In the genomic region with DNA sequence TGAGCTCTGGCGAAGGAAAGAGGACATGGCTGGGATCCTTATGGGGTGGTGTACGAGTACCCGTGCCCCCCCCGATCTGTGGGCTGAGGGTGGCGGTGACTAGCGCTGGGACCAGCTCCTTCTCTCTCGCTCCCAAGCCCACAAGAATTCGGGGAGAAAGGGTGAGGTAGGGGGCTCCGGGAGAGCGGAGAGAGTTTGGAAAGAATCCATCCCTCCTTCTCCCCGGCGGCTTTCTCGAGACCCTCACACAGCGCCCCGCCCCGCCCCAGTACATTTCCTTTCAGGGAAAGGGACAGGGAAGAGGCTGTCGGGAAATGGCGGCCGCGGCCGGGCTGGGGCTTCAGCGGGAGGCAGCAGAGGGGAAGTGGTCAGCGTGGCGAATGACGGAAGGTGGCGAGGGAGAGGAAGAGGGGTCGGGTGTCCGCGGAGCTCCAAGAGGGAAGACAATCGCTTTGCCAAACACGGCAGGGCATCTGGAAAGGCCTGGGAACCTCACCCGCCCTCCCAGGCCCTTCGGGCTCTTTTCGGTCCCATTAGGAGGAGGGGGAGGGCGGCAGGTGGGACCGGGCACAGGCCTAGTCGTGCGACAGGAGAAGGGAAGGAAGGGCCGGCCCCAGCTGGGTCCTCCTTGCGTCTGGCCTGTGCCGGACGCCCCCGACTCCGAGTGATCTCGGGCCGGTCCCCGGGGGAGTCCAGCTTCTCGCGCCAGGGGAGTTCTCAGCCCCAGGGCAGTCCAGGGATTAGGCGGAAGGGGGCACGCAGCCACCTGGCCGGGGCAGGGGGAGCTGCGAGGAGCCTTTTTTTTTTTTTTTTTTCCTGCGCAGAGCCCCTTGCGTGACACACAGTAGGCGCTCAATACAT, we compare ENCODE assay signal across 8 cellular contexts.
A peak's percentile ranks its signal among the peaks of the same experiment; 100 is the strongest.
DNase-seq lines count a peak whose midpoint lies in the region; ATAC-seq lines count a peak whose summit lies in the region.

No MANE protein-coding gene starts in this region.

- H3K4me2 ChIP-seq in BLaER1: peak overlapping the region; percentile 72

- H3K27me3 ChIP-seq in BLaER1: peaks cover 19% of the 10 kb centered on the region; the same call in 1 of the 2 replicates
- no peaks in the 10 kb centered on the region for H3K27me3 ChIP-seq in effector memory CD4-positive, alpha-beta T cell (replicated peaks; ENCODE audit: control insufficient read depth, insufficient read depth, low read length, poor library complexity, severe bottlenecking)

- H3K9ac ChIP-seq in BLaER1: peak overlapping the region; percentile 77

- H3K4me1 Mint-ChIP-seq in memory B cell: peaks cover 10% of the 10 kb centered on the region

- H3K4me3 ChIP-seq in BLaER1: peak overlapping the region; percentile 69
- peak overlapping the region; percentile 61 for H3K4me3 ChIP-seq in effector memory CD4-positive, alpha-beta T cell (ENCODE audit: insufficient read depth, low read depth, low read length, poor library complexity, severe bottlenecking)

- H4K20me1 ChIP-seq in BLaER1: no peaks in the 10 kb centered on the region

- no peaks in the 10 kb centered on the region for H3K9me3 Mint-ChIP-seq in memory B cell

- peak overlapping the region; percentile 81 for H3K27ac ChIP-seq in BLaER1
- peak overlapping the region; percentile 60 for H3K27ac ChIP-seq in effector memory CD4-positive, alpha-beta T cell (ENCODE audit: insufficient read depth, low read length, poor library complexity, severe bottlenecking)
- peak overlapping the region; percentile 88 for H3K27ac ChIP-seq in substantia nigra (ENCODE audit: low read depth, low read length, poor library complexity, severe bottlenecking)

- no peaks in the 10 kb centered on the region for H3K27me3 Mint-ChIP-seq in memory B cell

- in situ Hi-C loops in KBM-7 (cut with MboI; ENCODE audit: low pct_unique_long_range_greater_than_20kb, low sequenced_read_pairs): no loop called here

- peak; percentile 49 for DNase-seq in KBM-7
- peak; percentile 45 to 57 for DNase-seq in activated CD4-positive, alpha-beta T cell treated with anti-CD3 and anti-CD28 coated beads, Interleukin-2, amount 50 U/mL, for 48 hours
- DNase-seq in effector memory CD4-positive, alpha-beta T cell: peak in 2 of 3 donors; percentile 3 to 30
- peak in 1 of 2 donors; percentile 29 for DNase-seq in memory B cell (ENCODE audit: low spot score in 2 of 2)
- peak in 48 of 49 donors; percentile 2 to 81 (median 40) for DNase-seq in substantia nigra (lab: John Stamatoyannopoulos, UW)

- H3K4me3 Mint-ChIP-seq in memory B cell: peak overlapping the region; percentile 90

- H3K9me3 ChIP-seq in BLaER1: no peaks in the 10 kb centered on the region
- H3K9me3 ChIP-seq in effector memory CD4-positive, alpha-beta T cell (ENCODE audit: control insufficient read depth, low read length): no peaks in the 10 kb centered on the region

- peaks cover 14% of the 10 kb centered on the region for H3K4me1 ChIP-seq in BLaER1
- no peaks in the 10 kb centered on the region for H3K4me1 ChIP-seq in effector memory CD4-positive, alpha-beta T cell (ENCODE audit: control insufficient read depth, insufficient read depth, low read length, poor library complexity, severe bottlenecking)

- H3K36me3 ChIP-seq in BLaER1: peaks cover under 1% of the 10 kb centered on the region
- no peaks in the 10 kb centered on the region for H3K36me3 ChIP-seq in effector memory CD4-positive, alpha-beta T cell (ENCODE audit: control insufficient read depth, insufficient read depth, low read length)

- peak overlapping the region; percentile 97 for H3K27ac Mint-ChIP-seq in memory B cell

- H3K36me3 Mint-ChIP-seq in memory B cell: peaks cover 5% of the 10 kb centered on the region

- ATAC-seq in GM19035 (IDR thresholded peaks at IDR 0.05; ENCODE audit: unreplicated experiment) (peak; percentile 43), memory B cell (ENCODE audit: low read depth) (peak; percentile 50), HG03439 (IDR thresholded peaks at IDR 0.05; ENCODE audit: unreplicated experiment) (no peak)
